Comparison of ENCODE assay signal across 18 cellular contexts in genomic region chr16:1123525-1124230, GRCh38. TPM values are rescaled to one million over a fixed set of nuclear protein-coding genes. Genes with fewer than 3 reads are reported as not detected.
A peak's percentile ranks its signal among the peaks of the same experiment; 100 is the strongest.
DNase-seq lines count a peak whose midpoint lies in the region; ATAC-seq and TF ChIP-seq lines count a peak whose summit lies in the region.
"Had no signal": no experiment of that assay in that cellular context is flagged by ENCODE, and none has a peak within 500 bp of the region (broad histone marks: within the 10 kb centered on the region; RNA-seq: fewer than 3 reads in every experiment).

No MANE protein-coding gene starts in this region.

- POLR2A ChIA-PET in activated CD4-positive, alpha-beta T cell treated with anti-CD3 and anti-CD28 coated beads, Interleukin-2, amount 10 ng/mL, durations not matched to agents 7 days and 5 days (lab: Charles Lee) = no interaction called here
- POLR2A ChIA-PET in HEK293 (lab: Yijun Ruan, JAX) = no interaction called here

- H3K4me1 ChIP-seq in HEK293 (ENCODE audit: control insufficient read depth, insufficient read depth, low read length) = no peaks in the 10 kb centered on the region

- DNase-seq in activated CD4-positive, alpha-beta T cell treated with anti-CD3 and anti-CD28 coated beads, Interleukin-2, amount 10 ng/mL, durations not matched to agents 7 days and 5 days = no peak
- DNase-seq in activated CD4-positive, alpha-beta T cell treated with anti-CD3 and anti-CD28 coated beads for 48 hours = no peak
- DNase-seq in WERI-Rb-1 (peak; percentile 97), NCI-H345 (lab: John Stamatoyannopoulos, UW) (no peak)
- DNase-seq: CD8-positive, alpha-beta T cell; COR-L47; DMS79 treated with DMSO at 0.1 percent for 48 hours; HCEC 1CT; HFFc6; IMR-90 had no signal

- H3K27me3 ChIP-seq in WERI-Rb-1 (ENCODE audit: insufficient read depth, low read depth, severe bottlenecking) = no peaks in the 10 kb centered on the region

- H3K27ac Mint-ChIP-seq in activated CD4-positive, alpha-beta T cell treated with anti-CD3 and anti-CD28 coated beads, Interleukin-2, amount 10 ng/mL, durations not matched to agents 7 days and 5 days = peak overlapping the region; percentile 13
- H3K27ac Mint-ChIP-seq: B cell; CD8-positive, alpha-beta T cell; HFFc6 had no signal

- TF ChIP-seq CTCF in HEK293 (tag by site-specific recombination; IDR thresholded peaks at IDR 0.05) (no peak), WERI-Rb-1 (IDR thresholded peaks at IDR 0.05; ENCODE audit: low read depth, low read length) (no peak)

- H3K27ac ChIP-seq in HEK293 (ENCODE audit: extremely low read depth, low read depth, low read length) = no peak overlapping the region
- peak overlapping the region; percentile 98 for H3K27ac ChIP-seq in WERI-Rb-1
- H3K27ac ChIP-seq: BLaER1 treated with 17β-estradiol and CSF1 and Interleukin-3, amounts not matched to agents 10 nM and 100 nM had no signal

- H3K4me1 Mint-ChIP-seq in activated CD4-positive, alpha-beta T cell treated with anti-CD3 and anti-CD28 coated beads, Interleukin-2, amount 10 ng/mL, durations not matched to agents 7 days and 5 days = no peaks in the 10 kb centered on the region

- H3K9me3 ChIP-seq in HEK293 (ENCODE audit: control insufficient read depth, insufficient read depth, low read depth, low read length) (no peaks in the 10 kb centered on the region), WERI-Rb-1 (ENCODE audit: severe bottlenecking) (no peaks in the 10 kb centered on the region)
- H3K9me3 ChIP-seq: BLaER1 treated with 17β-estradiol and CSF1 and Interleukin-3, amounts not matched to agents 10 nM and 100 nM had no signal

- H3K36me3 Mint-ChIP-seq in activated CD4-positive, alpha-beta T cell treated with anti-CD3 and anti-CD28 coated beads, Interleukin-2, amount 10 ng/mL, durations not matched to agents 7 days and 5 days (ENCODE audit: low read depth) = no peaks in the 10 kb centered on the region
- H3K36me3 Mint-ChIP-seq: CD8-positive, alpha-beta T cell had no signal

- H3K4me3 ChIP-seq in HEK293 (ENCODE audit: low read depth, low read length) (no peak overlapping the region), WERI-Rb-1 (ENCODE audit: low read depth, low read length) (no peak overlapping the region)
- H3K4me3 ChIP-seq: BLaER1 treated with 17β-estradiol and CSF1 and Interleukin-3, amounts not matched to agents 10 nM and 100 nM; GM12878; K562 had no signal

- H3K36me3 ChIP-seq in HEK293 (ENCODE audit: control insufficient read depth in 2 of 2, insufficient read depth in 1 of 2, low read length in 2 of 2) (no peaks in the 10 kb centered on the region), WERI-Rb-1 (no peaks in the 10 kb centered on the region)
- H3K36me3 ChIP-seq: BLaER1 treated with 17β-estradiol and CSF1 and Interleukin-3, amounts not matched to agents 10 nM and 100 nM had no signal

- H3K4me3 Mint-ChIP-seq in activated CD4-positive, alpha-beta T cell treated with anti-CD3 and anti-CD28 coated beads, Interleukin-2, amount 10 ng/mL, durations not matched to agents 7 days and 5 days = no peak overlapping the region
- H3K4me3 Mint-ChIP-seq: B cell; CD8-positive, alpha-beta T cell; HFFc6 had no signal

- H3K27me3 Mint-ChIP-seq in activated CD4-positive, alpha-beta T cell treated with anti-CD3 and anti-CD28 coated beads, Interleukin-2, amount 10 ng/mL, durations not matched to agents 7 days and 5 days = no peaks in the 10 kb centered on the region
- H3K27me3 Mint-ChIP-seq: B cell had no signal

- H3K9me3 Mint-ChIP-seq in activated CD4-positive, alpha-beta T cell treated with anti-CD3 and anti-CD28 coated beads, Interleukin-2, amount 10 ng/mL, durations not matched to agents 7 days and 5 days = no peaks in the 10 kb centered on the region
- H3K9me3 Mint-ChIP-seq: CD8-positive, alpha-beta T cell; HFFc6 had no signal

- no peak for ATAC-seq in HG02852 (IDR thresholded peaks at IDR 0.05; ENCODE audit: unreplicated experiment)
- ATAC-seq: CD8-positive, alpha-beta T cell; GM12878; K562 had no signal

- CTCF ChIA-PET in activated CD4-positive, alpha-beta T cell treated with anti-CD3 and anti-CD28 coated beads, Interleukin-2, amount 10 ng/mL, durations not matched to agents 7 days and 5 days (lab: Charles Lee) = no interaction called here
- CTCF ChIA-PET in HEK293 (lab: Yijun Ruan, JAX) = interaction anchor here (1.5 kb wide), 1 partner anchor 27 kb away, joined by 3 read pairs; no protein-coding TSS in a partner anchor

TF ChIP-seq in HEK293, 187 proteins besides CTCF, POLR2A, EP300 and RAD21:
- TF ChIP-seq ZSCAN30 (tag by site-specific recombination; IDR thresholded peaks at IDR 0.05) = no peak
- TF ChIP-seq ZNF18 (tag by site-specific recombination; IDR thresholded peaks at IDR 0.05) = no peak
- no peak for TF ChIP-seq ZNF670 (tag by site-specific recombination; IDR thresholded peaks at IDR 0.05; ENCODE audit: low read depth)
- no peak for TF ChIP-seq ZNF221 (tag by site-specific recombination; IDR thresholded peaks at IDR 0.05; ENCODE audit: borderline replicate concordance)
- peak; percentile 27; the same call in 1 of the 2 replicates for TF ChIP-seq EGR2 (tag by site-specific recombination; IDR thresholded peaks at IDR 0.05; ENCODE audit: low read depth)
- no peak for TF ChIP-seq ZNF19 (tag by site-specific recombination; IDR thresholded peaks at IDR 0.05; ENCODE audit: low read depth)
- peak; percentile 88 for TF ChIP-seq KLF1 (tag by site-specific recombination; IDR thresholded peaks at IDR 0.05)
- TF ChIP-seq ZNF114 (tag by site-specific recombination; IDR thresholded peaks at IDR 0.05) = no peak
- TF ChIP-seq ZNF654 (tag by site-specific recombination; IDR thresholded peaks at IDR 0.05; ENCODE audit: low read depth) = no peak
- TF ChIP-seq ZEB2 (tag by site-specific recombination; IDR thresholded peaks at IDR 0.05) = no peak
TF ChIP-seq in HEK293: peak in this region for 2.

RNA-seq across cellular contexts. Expression of gene C1QTNF8, which starts 27.6 kb away (rescaled TPM):
- not detected for total RNA-seq in activated CD4-positive, alpha-beta T cell treated with anti-CD3 and anti-CD28 coated beads, Interleukin-2, amount 10 ng/mL, durations not matched to agents 7 days and 5 days
- total RNA-seq: B cell; CD8-positive, alpha-beta T cell; GM12878; H1; HFFc6; IMR-90; K562 had no signal

RNA-seq across cellular contexts. Expression of gene CACNA1H, which starts 29.2 kb away (rescaled TPM):
- total RNA-seq in activated CD4-positive, alpha-beta T cell treated with anti-CD3 and anti-CD28 coated beads, Interleukin-2, amount 10 ng/mL, durations not matched to agents 7 days and 5 days = 1 to 10 TPM; 3.2 to 3.6 TPM

RNA-seq across cellular contexts. Expression of gene SSTR5, which starts 51.1 kb away (rescaled TPM):
- total RNA-seq in activated CD4-positive, alpha-beta T cell treated with anti-CD3 and anti-CD28 coated beads, Interleukin-2, amount 10 ng/mL, durations not matched to agents 7 days and 5 days = not detected
- total RNA-seq: A172; B cell; CD8-positive, alpha-beta T cell; GM12878; HFFc6; IMR-90; K562 had no signal
